Comparison of ENCODE assay signal across 10 cellular contexts in genomic region chr22:15565063-15565462, GRCh38. TPM values are rescaled to one million over a fixed set of nuclear protein-coding genes. Genes with fewer than 3 reads are reported as not detected.
"Had no signal": no experiment of that assay in that cellular context is flagged by ENCODE, and none has a peak within 500 bp of the region (broad histone marks: within the 10 kb centered on the region; RNA-seq: fewer than 3 reads in every experiment).

No MANE protein-coding gene starts in this region.

RNA-seq across cellular contexts. Expression of gene OR11H1, which starts 37.1 kb away (rescaled TPM):
- total RNA-seq: OCI-LY7, PC-3, PC-9, Peyer's patch, Right ventricle myocardium inferior, Right ventricle myocardium superior, RPMI7951, SJCRH30, SJSA1, SK-MEL-5 had no signal
